In the genomic region with DNA sequence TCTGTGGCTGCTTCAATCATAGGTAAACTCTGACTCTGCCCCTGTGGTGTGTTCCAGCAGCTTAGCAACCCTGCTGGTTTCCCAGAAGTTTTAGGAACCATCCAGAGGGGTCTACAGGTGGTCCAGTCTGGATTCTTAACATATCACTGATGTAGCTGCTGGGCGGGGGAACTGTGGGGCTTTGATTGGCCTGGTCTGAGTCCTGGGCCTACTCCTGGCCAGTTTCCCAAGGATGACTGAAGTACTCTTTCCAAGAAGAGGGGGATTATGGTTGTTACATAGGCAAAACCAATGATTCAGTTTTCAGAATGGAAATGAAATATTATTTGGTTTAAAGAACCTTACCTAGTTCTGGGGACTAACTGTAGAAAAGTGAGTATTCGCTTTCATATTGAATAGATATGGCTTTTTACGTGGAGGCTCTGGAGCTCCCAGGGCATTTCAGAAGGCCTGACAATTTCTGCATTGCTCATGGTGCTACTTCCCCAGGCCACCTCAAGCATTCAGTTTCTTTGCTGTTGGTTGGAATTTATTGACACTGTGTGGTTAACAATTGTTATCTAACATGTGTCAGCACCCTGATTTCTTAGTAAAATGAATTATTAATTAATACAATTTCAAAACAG, we compare ENCODE assay signal across 15 cellular contexts.
"Had no signal": no experiment of that assay in that cellular context is flagged by ENCODE, and none has a peak within 500 bp of the region (broad histone marks: within the 10 kb centered on the region; RNA-seq: fewer than 3 reads in every experiment).

No MANE protein-coding gene starts in this region.

- H3K36me3 ChIP-seq: gastrocnemius medialis had no signal

- H3K27ac Mint-ChIP-seq: activated CD8-positive, alpha-beta T cell treated with anti-CD3 and anti-CD28 coated beads, Interleukin-2, amount 10 ng/mL, durations not matched to agents 7 days and 5 days; activated naive CD4-positive, alpha-beta T cell treated with anti-CD3 and anti-CD28 coated beads for 36 hours; naive thymus-derived CD4-positive, alpha-beta T cell had no signal

- H3K9me3 ChIP-seq: gastrocnemius medialis, psoas muscle, suprapubic skin had no signal

- H3K4me3 ChIP-seq: coronary artery, gastrocnemius medialis, hepatocyte, lung, psoas muscle, suprapubic skin had no signal

- DNase-seq: activated CD4-positive, alpha-beta T cell treated with anti-CD3 and anti-CD28 coated beads for 1 hour; activated CD8-positive, alpha-beta memory T cell treated with anti-CD3 and anti-CD28 coated beads, Interleukin-2, amount 50 U/mL, for 48 hours; activated CD8-positive, alpha-beta T cell treated with anti-CD3 and anti-CD28 coated beads, Interleukin-2, amount 10 ng/mL, durations not matched to agents 7 days and 5 days; activated naive CD4-positive, alpha-beta T cell treated with anti-CD3 and anti-CD28 coated beads for 36 hours; effector CD8-positive, alpha-beta T cell; gastrocnemius medialis; kidney glomerular epithelial cell; naive thymus-derived CD4-positive, alpha-beta T cell; nucleus accumbens; psoas muscle; stimulated activated naive CD4-positive, alpha-beta T cell treated with Interleukin-2 at 50 U/mL for 16 hours had no signal

- H3K4me2 ChIP-seq: hepatocyte had no signal

- H3K27ac ChIP-seq: hepatocyte, psoas muscle, suprapubic skin had no signal

- H3K9me3 Mint-ChIP-seq: activated naive CD4-positive, alpha-beta T cell treated with anti-CD3 and anti-CD28 coated beads for 36 hours had no signal

- H2AFZ ChIP-seq: hepatocyte had no signal

- H3K4me3 Mint-ChIP-seq: activated CD8-positive, alpha-beta T cell treated with anti-CD3 and anti-CD28 coated beads, Interleukin-2, amount 10 ng/mL, durations not matched to agents 7 days and 5 days; activated naive CD4-positive, alpha-beta T cell treated with anti-CD3 and anti-CD28 coated beads for 36 hours; naive thymus-derived CD4-positive, alpha-beta T cell had no signal

- H3K27me3 ChIP-seq: gastrocnemius medialis, hepatocyte, suprapubic skin had no signal

- ATAC-seq: activated CD8-positive, alpha-beta T cell treated with anti-CD3 and anti-CD28 coated beads, Interleukin-2, amount 10 ng/mL, durations not matched to agents 7 days and 5 days; gastrocnemius medialis; naive thymus-derived CD4-positive, alpha-beta T cell; psoas muscle had no signal
